Comparison of ENCODE assay signal across 16 cellular contexts in genomic region chr7:30983914-30984247, GRCh38. TPM values are rescaled to one million over a fixed set of nuclear protein-coding genes. Genes with fewer than 3 reads are reported as not detected.
DNase-seq lines count a peak whose midpoint lies in the region; ATAC-seq and TF ChIP-seq lines count a peak whose summit lies in the region.
"Had no signal": no experiment of that assay in that cellular context is flagged by ENCODE, and none has a peak within 500 bp of the region (broad histone marks: within the 10 kb centered on the region; RNA-seq: fewer than 3 reads in every experiment).

No MANE protein-coding gene starts in this region.

- H3K79me2 ChIP-seq in KMS-11 (ENCODE audit: insufficient read depth, low read depth) = no peaks in the 10 kb centered on the region

- no peak overlapping the region for H3K23ac ChIP-seq in neuronal stem cell (ENCODE audit: low read depth, low read length, poor library complexity)

- no peak overlapping the region for H2BK120ac ChIP-seq in neuronal stem cell (ENCODE audit: low read depth, low read length)

- H4K8ac ChIP-seq in neuronal stem cell (ENCODE audit: low read depth, low read length) = no peak overlapping the region

- no peak overlapping the region for H3K14ac ChIP-seq in neuronal stem cell (ENCODE audit: low read length)

- H3K4ac ChIP-seq in neuronal stem cell (ENCODE audit: low read length) = no peak overlapping the region

- H3K4me2 ChIP-seq in KMS-11 = peak overlapping the region; percentile 11; the same call in 1 of the 2 replicates
- H3K4me2 ChIP-seq in neuronal stem cell (ENCODE audit: insufficient read depth, low read length, poor library complexity, severe bottlenecking) = peak overlapping the region; percentile 35

- H4K91ac ChIP-seq in neuronal stem cell (ENCODE audit: low read depth, low read length, poor library complexity) = no peak overlapping the region

- H3K4me3 ChIP-seq in KMS-11 (IDR thresholded peaks at IDR 0.05; ENCODE audit: insufficient read depth, low read depth, low read length) = no peak overlapping the region
- H3K4me3 ChIP-seq in neuronal stem cell (ENCODE audit: low read length in 2 of 2) = peak overlapping the region in 1 of 2 donors; percentile 20
- H3K4me3 ChIP-seq in MG63 = no peak overlapping the region
- H3K4me3 ChIP-seq: heart left ventricle had no signal

- no peak for DNase-seq in effector memory CD8-positive, alpha-beta T cell
- DNase-seq in neuronal stem cell (ENCODE audit: low spot score) = no peak
- no peak for DNase-seq in activated CD4-positive, alpha-beta T cell treated with anti-CD3 and anti-CD28 coated beads, Interleukin-2, amount 50 U/mL, for 1 hour
- no peak for DNase-seq in MG63
- DNase-seq in CD1c-positive myeloid dendritic cell (ENCODE audit: extremely low spot score) = no peak
- no peak for DNase-seq in ecto neural progenitor cell (ENCODE audit: low spot score)

- H3K4me1 ChIP-seq in KMS-11 (ENCODE audit: low read depth, poor library complexity, severe bottlenecking) (no peaks in the 10 kb centered on the region), neuronal stem cell (ENCODE audit: control insufficient read depth in 2 of 2, insufficient read depth in 1 of 2, low read depth in 1 of 2, low read length in 2 of 2) (peaks cover 0 to 25% of the 10 kb centered on the region in 2 donors)

- H2AFZ ChIP-seq in KMS-11 (ENCODE audit: low read depth) = peak overlapping the region; percentile 33; the same call in 1 of the 2 replicates
- peak overlapping the region; percentile 82 for H2AFZ ChIP-seq in neuronal stem cell (ENCODE audit: low read length)

- no peaks in the 10 kb centered on the region for H3K27me3 ChIP-seq in KMS-11 (ENCODE audit: insufficient read depth, low read depth)
- H3K27me3 ChIP-seq in neuronal stem cell (ENCODE audit: control insufficient read depth in 3 of 3, insufficient read depth in 3 of 3, low read depth in 1 of 3, low read length in 3 of 3) = peaks cover 0 to 24% (median 15%) of the 10 kb centered on the region in 3 experiments
- peaks cover 5% of the 10 kb centered on the region; the same call in 1 of the 2 replicates for H3K27me3 ChIP-seq in MG63

- H3K9ac ChIP-seq in KMS-11 (no peak overlapping the region), neuronal stem cell (ENCODE audit: low read depth, low read length, poor library complexity) (no peak overlapping the region)

- H3K27ac Mint-ChIP-seq in effector memory CD8-positive, alpha-beta T cell = no peak overlapping the region
- H3K27ac Mint-ChIP-seq: activated CD8-positive, alpha-beta T cell treated with anti-CD3 and anti-CD28 coated beads for 36 hours; CD8-positive, alpha-beta memory T cell; T-helper 2 cell treated with Interferon-gamma antibody and Interleukin-4, amounts not matched to agents 5 μg/mL and 100 μg/mL, for 36 hours had no signal

- H3K9me3 Mint-ChIP-seq in effector memory CD8-positive, alpha-beta T cell = no peaks in the 10 kb centered on the region
- H3K9me3 Mint-ChIP-seq: activated CD8-positive, alpha-beta T cell treated with anti-CD3 and anti-CD28 coated beads for 36 hours; T-helper 2 cell treated with Interferon-gamma antibody and Interleukin-4, amounts not matched to agents 5 μg/mL and 100 μg/mL, for 36 hours had no signal

- peaks cover 54 to 70% of the 10 kb centered on the region in 2 donors for H3K27me3 Mint-ChIP-seq in effector memory CD8-positive, alpha-beta T cell

- no peak overlapping the region for H2AK5ac ChIP-seq in neuronal stem cell (ENCODE audit: low read depth, low read length)

- H2BK5ac ChIP-seq in neuronal stem cell (ENCODE audit: low read length) = no peak overlapping the region

- no peaks in the 10 kb centered on the region for H3K79me1 ChIP-seq in neuronal stem cell (ENCODE audit: low read depth, low read length)

- TF ChIP-seq CTCF in KMS-11 (conservative IDR thresholded peaks at IDR 0.05; ENCODE audit: low read depth, low read length) = peak; percentile 31; the same call in 1 of the 2 replicates

- no peak overlapping the region for H3K18ac ChIP-seq in neuronal stem cell (ENCODE audit: low read length)

- no peaks in the 10 kb centered on the region for H4K20me1 ChIP-seq in KMS-11 (ENCODE audit: insufficient read depth)

- ATAC-seq in GM21390 (IDR thresholded peaks at IDR 0.05; ENCODE audit: unreplicated experiment) = peak; percentile 14
- no peak for ATAC-seq in effector memory CD8-positive, alpha-beta T cell (replicated peaks)

- H2BK15ac ChIP-seq in neuronal stem cell (ENCODE audit: low read length) = no peak overlapping the region

- H2BK12ac ChIP-seq in neuronal stem cell (ENCODE audit: low read length) = no peak overlapping the region

- H3K27ac ChIP-seq in KMS-11 = no peak overlapping the region
- H3K27ac ChIP-seq in neuronal stem cell (replicated peaks; ENCODE audit: low read length) = no peak overlapping the region
- H3K27ac ChIP-seq: epithelial cell of prostate, heart left ventricle had no signal

- H3K4me3 Mint-ChIP-seq in effector memory CD8-positive, alpha-beta T cell = peak overlapping the region; percentile 27 to 42
- H3K4me3 Mint-ChIP-seq: activated CD8-positive, alpha-beta T cell treated with anti-CD3 and anti-CD28 coated beads for 36 hours; T-helper 2 cell treated with Interferon-gamma antibody and Interleukin-4, amounts not matched to agents 5 μg/mL and 100 μg/mL, for 36 hours had no signal

- no CpG with 5 or more reads among the region's 12 CpGs for WGBS in neuronal stem cell (ENCODE audit: extremely low coverage in 2 of 2, insufficient read length in 2 of 2, insufficient replicate concordance in 1 of 2), 2 donors

- no peaks in the 10 kb centered on the region for H3K36me3 ChIP-seq in KMS-11 (ENCODE audit: insufficient read depth)
- H3K36me3 ChIP-seq in neuronal stem cell (replicated peaks in 1 of 2; ENCODE audit: control insufficient read depth in 2 of 2, insufficient read depth in 2 of 2, low read length in 2 of 2) = no peaks in the 10 kb centered on the region
- H3K36me3 ChIP-seq in MG63 = no peaks in the 10 kb centered on the region
- H3K36me3 ChIP-seq: heart left ventricle had no signal

- H3K9me3 ChIP-seq in neuronal stem cell (replicated peaks in 1 of 2; ENCODE audit: control insufficient read depth in 2 of 2, insufficient read depth in 1 of 2, low read depth in 1 of 2, low read length in 2 of 2) (peaks cover 0 to 2% of the 10 kb centered on the region in 2 donors), MG63 (no peaks in the 10 kb centered on the region)
- H3K9me3 ChIP-seq: heart left ventricle had no signal

- peaks cover 9 to 10% of the 10 kb centered on the region in 2 donors for H3K4me1 Mint-ChIP-seq in effector memory CD8-positive, alpha-beta T cell (ENCODE audit: low read depth in 2 of 2)

- H3K36me3 Mint-ChIP-seq in effector memory CD8-positive, alpha-beta T cell (ENCODE audit: insufficient read depth) = no peaks in the 10 kb centered on the region
- H3K36me3 Mint-ChIP-seq: CD8-positive, alpha-beta memory T cell had no signal

RNA-seq across cellular contexts. Expression of gene GHRHR, which starts 20.1 kb away (rescaled TPM):
- polyA plus RNA-seq in neuronal stem cell (2013, experiment 1 of 2) = 0.39 TPM
- polyA plus RNA-seq in neuronal stem cell (2013, experiment 2 of 2) = 0.08 TPM
- not detected in 2 replicates for total RNA-seq in MG63 (2014; rRNA removed; shearing (Covaris generic); ENCODE audit: low replicate concordance)
- total RNA-seq: activated CD8-positive, alpha-beta T cell treated with anti-CD3 and anti-CD28 coated beads for 36 hours; CD8-positive, alpha-beta memory T cell; heart left ventricle; left ventricle myocardium superior; RPMI7951; subcutaneous adipose tissue had no signal
- polyA plus RNA-seq: CD8-positive, alpha-beta memory T cell; heart left ventricle had no signal
